ENCODE assay signal across 17 cellular contexts in genomic region chr1:166197597-166197996, GRCh38.
"Had no signal": no experiment of that assay in that cellular context is flagged by ENCODE, and none has a peak within 500 bp of the region (broad histone marks: within the 10 kb centered on the region; RNA-seq: fewer than 3 reads in every experiment).

No MANE protein-coding gene starts in this region.

- H3K36me3 Mint-ChIP-seq: mesothelial cell of epicardium; neural progenitor cell; stimulated activated effector memory CD8-positive, alpha-beta T cell treated with anti-CD3 and anti-CD28 coated beads, Interleukin-12 subunit alpha, Interleukin-12 subunit beta, amount 100 ng/mL, for 72 hours had no signal

- H3K4me1 ChIP-seq: neural progenitor cell, parathyroid adenoma, thyroid gland had no signal

- FAIRE-seq: urothelium cell line had no signal

- H3K4me3 Mint-ChIP-seq: activated CD4-positive, alpha-beta T cell treated with anti-CD3 and anti-CD28 coated beads for 36 hours; activated CD8-positive, alpha-beta T cell treated with anti-CD3 and anti-CD28 coated beads for 36 hours; activated naive CD8-positive, alpha-beta T cell treated with anti-CD3 and anti-CD28 coated beads, Interleukin-2, amount 50 U/mL, for 24 hours; dendritic cell treated with granulocyte-macrophage colony-stimulating factor and Interleukin-4, amounts not matched to agents 40 ng/mL and 50 ng/mL, for 4 days; mesothelial cell of epicardium; neural progenitor cell; stimulated activated effector memory CD8-positive, alpha-beta T cell treated with anti-CD3 and anti-CD28 coated beads, Interleukin-12 subunit alpha, Interleukin-12 subunit beta, amount 100 ng/mL, for 72 hours had no signal

- H3K27me3 Mint-ChIP-seq: dendritic cell treated with granulocyte-macrophage colony-stimulating factor and Interleukin-4, amounts not matched to agents 40 ng/mL and 50 ng/mL, for 4 days had no signal

- H3K36me3 ChIP-seq: neural progenitor cell, thyroid gland, WERI-Rb-1 had no signal

- H3K9me3 Mint-ChIP-seq: activated CD8-positive, alpha-beta T cell treated with anti-CD3 and anti-CD28 coated beads for 36 hours; activated naive CD8-positive, alpha-beta T cell treated with anti-CD3 and anti-CD28 coated beads, Interleukin-2, amount 50 U/mL, for 24 hours; dendritic cell treated with granulocyte-macrophage colony-stimulating factor and Interleukin-4, amounts not matched to agents 40 ng/mL and 50 ng/mL, for 4 days; mesothelial cell of epicardium; neural progenitor cell; stimulated activated effector memory CD8-positive, alpha-beta T cell treated with anti-CD3 and anti-CD28 coated beads, Interleukin-12 subunit alpha, Interleukin-12 subunit beta, amount 100 ng/mL, for 72 hours had no signal

- ATAC-seq: activated CD4-positive, alpha-beta T cell treated with anti-CD3 and anti-CD28 coated beads for 36 hours; activated CD8-positive, alpha-beta T cell treated with anti-CD3 and anti-CD28 coated beads for 36 hours; activated naive CD8-positive, alpha-beta T cell treated with anti-CD3 and anti-CD28 coated beads, Interleukin-2, amount 50 U/mL, for 24 hours; stimulated activated effector memory CD8-positive, alpha-beta T cell treated with anti-CD3 and anti-CD28 coated beads, Interleukin-12 subunit alpha, Interleukin-12 subunit beta, amount 100 ng/mL, for 72 hours had no signal

- H3K27ac Mint-ChIP-seq: activated CD4-positive, alpha-beta T cell treated with anti-CD3 and anti-CD28 coated beads for 36 hours; activated CD8-positive, alpha-beta T cell treated with anti-CD3 and anti-CD28 coated beads for 36 hours; activated naive CD8-positive, alpha-beta T cell treated with anti-CD3 and anti-CD28 coated beads, Interleukin-2, amount 50 U/mL, for 24 hours; dendritic cell treated with granulocyte-macrophage colony-stimulating factor and Interleukin-4, amounts not matched to agents 40 ng/mL and 50 ng/mL, for 4 days; mesothelial cell of epicardium; neural progenitor cell; stimulated activated effector memory CD8-positive, alpha-beta T cell treated with anti-CD3 and anti-CD28 coated beads, Interleukin-12 subunit alpha, Interleukin-12 subunit beta, amount 100 ng/mL, for 72 hours had no signal

- H3K9me3 ChIP-seq: thyroid gland had no signal

- H3K27me3 ChIP-seq: neural progenitor cell, thyroid gland had no signal

- H3K4me1 Mint-ChIP-seq: activated CD4-positive, alpha-beta T cell treated with anti-CD3 and anti-CD28 coated beads for 36 hours; activated naive CD8-positive, alpha-beta T cell treated with anti-CD3 and anti-CD28 coated beads, Interleukin-2, amount 50 U/mL, for 24 hours; mesothelial cell of epicardium; neural progenitor cell; stimulated activated effector memory CD8-positive, alpha-beta T cell treated with anti-CD3 and anti-CD28 coated beads, Interleukin-12 subunit alpha, Interleukin-12 subunit beta, amount 100 ng/mL, for 72 hours had no signal

- H3K4me3 ChIP-seq: neural progenitor cell, thyroid gland had no signal

- DNase-seq: activated CD4-positive, alpha-beta T cell treated with anti-CD3 and anti-CD28 coated beads for 36 hours; activated CD8-positive, alpha-beta memory T cell treated with anti-CD3 and anti-CD28 coated beads, Interleukin-2, amount 50 U/mL, for 48 hours; activated CD8-positive, alpha-beta T cell treated with anti-CD3 and anti-CD28 coated beads for 36 hours; activated naive CD4-positive, alpha-beta T cell treated with Interleukin-2 at 50 U/mL for 16 hours; activated naive CD8-positive, alpha-beta T cell treated with anti-CD3 and anti-CD28 coated beads, Interleukin-2, amount 50 U/mL, for 24 hours; cerebellar nuclear complex; erythroblast; foreskin fibroblast; head of caudate nucleus; thyroid gland; WERI-Rb-1 had no signal

- H3K27ac ChIP-seq: neural progenitor cell, parathyroid adenoma, thyroid gland, WERI-Rb-1 had no signal
